ENCODE assay signal across 20 cellular contexts in genomic region chr17:63162406-63163157, GRCh38.
"Had no signal": no experiment of that assay in that cellular context is flagged by ENCODE, and none has a peak within 500 bp of the region (broad histone marks: within the 10 kb centered on the region; RNA-seq: fewer than 3 reads in every experiment).

No MANE protein-coding gene starts in this region.

- H3K36me3 ChIP-seq: neutrophil, spleen, suprapubic skin, thyroid gland, upper lobe of right lung had no signal

- H3K4me3 ChIP-seq: hepatocyte, psoas muscle, spleen, suprapubic skin, thyroid gland, upper lobe of right lung had no signal

- H3K9me3 ChIP-seq: neutrophil, psoas muscle, spleen, suprapubic skin, thyroid gland, upper lobe of right lung had no signal

- DNase-seq: cortex of kidney; erythroblast; foreskin keratinocyte; head of caudate nucleus; left colon; left ventricle myocardium superior; mammary epithelial cell; naive thymus-derived CD4-positive, alpha-beta T cell; psoas muscle; retina; spleen; stimulated activated CD4-positive, alpha-beta T cell treated with anti-CD3 and anti-CD28 coated beads, Interleukin-15, amount 100 ng/mL, for 24 hours; stimulated activated CD4-positive, alpha-beta T cell treated with anti-CD3 and anti-CD28 coated beads, Interleukin-2, amount 100 ng/mL, for 24 hours; stimulated activated naive CD8-positive, alpha-beta T cell treated with anti-CD3 and anti-CD28 coated beads, Interleukin-15, Interleukin-2, amounts not matched to agents 100 U/mL and 50 U/mL, for 24 hours; thyroid gland; upper lobe of right lung had no signal

- H3K27me3 ChIP-seq: foreskin keratinocyte, hepatocyte, neutrophil, spleen, suprapubic skin, thyroid gland, upper lobe of right lung had no signal

- H3K27ac ChIP-seq: foreskin keratinocyte, hepatocyte, neutrophil, psoas muscle, spleen, suprapubic skin, thyroid gland, upper lobe of right lung had no signal

- H3K4me1 ChIP-seq: foreskin keratinocyte, psoas muscle, spleen, suprapubic skin, thyroid gland, upper lobe of right lung had no signal

- H2AFZ ChIP-seq: hepatocyte had no signal

- ATAC-seq: foreskin keratinocyte; left colon; left ventricle myocardium superior; naive thymus-derived CD4-positive, alpha-beta T cell; psoas muscle; sciatic nerve; stimulated activated naive CD8-positive, alpha-beta T cell treated with anti-CD3 and anti-CD28 coated beads, Interleukin-15, Interleukin-2, amounts not matched to agents 100 U/mL and 50 U/mL, for 24 hours; upper lobe of right lung had no signal

- H3K4me2 ChIP-seq: hepatocyte had no signal
